16 cellular contexts compared by ENCODE assay signal in the genomic region with DNA sequence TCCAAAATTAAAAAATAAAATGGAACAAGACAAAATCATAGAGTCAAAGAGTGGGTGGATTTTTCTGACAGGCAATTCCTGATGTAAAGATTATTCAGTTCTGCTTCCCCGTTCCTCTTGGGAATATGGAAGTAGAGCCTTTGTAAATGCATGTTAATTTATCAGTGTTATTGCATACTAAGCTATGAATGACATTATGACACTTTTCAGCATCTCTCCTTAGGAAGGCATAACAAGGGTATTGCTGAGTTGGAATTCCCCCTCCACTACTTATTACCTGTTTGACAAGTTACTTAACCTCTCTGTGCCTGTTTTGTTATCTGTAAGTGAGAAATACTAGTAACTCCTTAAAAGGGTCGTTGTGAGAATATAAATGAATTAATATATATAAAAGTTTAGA.
DNase-seq lines count a peak whose midpoint lies in the region; ATAC-seq, FAIRE-seq and TF ChIP-seq lines count a peak whose summit lies in the region.
"Had no signal": no experiment of that assay in that cellular context is flagged by ENCODE, and none has a peak within 500 bp of the region (broad histone marks: within the 10 kb centered on the region; RNA-seq: fewer than 3 reads in every experiment).

No MANE protein-coding gene starts in this region.

- no peaks in the 10 kb centered on the region for H3K79me2 ChIP-seq in GM23338 (replicated peaks; ENCODE audit: insufficient read depth)

- H3K27ac ChIP-seq in GM23338 (ENCODE audit: low read depth) (peak overlapping the region; percentile 14; the same call in 1 of the 2 replicates), angular gyrus (ENCODE audit: low read depth, low read length) (peak overlapping the region; percentile 9), mesodermal cell (ENCODE audit: low read depth, low read length, severe bottlenecking) (peak overlapping the region; percentile 93), subcutaneous abdominal adipose tissue (ENCODE audit: low read depth, low read length) (peak overlapping the region; percentile 87), brain microvascular endothelial cell (no peak overlapping the region)
- H3K27ac ChIP-seq: C4-2B had no signal

- H3F3A ChIP-seq in GM23338 (replicated peaks; ENCODE audit: low read depth) = no peaks in the 10 kb centered on the region

- no peaks in the 10 kb centered on the region for H4K20me1 ChIP-seq in GM23338 (replicated peaks; ENCODE audit: insufficient read depth)

- H3K27ac Mint-ChIP-seq in GM23338 = 0 out of 2 replicates have a peak overlapping the region, but pooled peaks have one; percentile 29

- no peak for ATAC-seq in GM23338

- H3K9me3 ChIP-seq in mesodermal cell (ENCODE audit: control insufficient read depth, low read length) = no peaks in the 10 kb centered on the region
- no peaks in the 10 kb centered on the region for H3K9me3 ChIP-seq in subcutaneous abdominal adipose tissue (ENCODE audit: control insufficient read depth in 5 of 5, low read length in 5 of 5)

- H3K9me3 Mint-ChIP-seq in GM23338 = no peaks in the 10 kb centered on the region

- peaks cover 33% of the 10 kb centered on the region for H3K4me1 Mint-ChIP-seq in GM23338

- 71% methylated on average over 1 of the region's 2 CpGs; no CpG with 5 or more reads in 1 of the 2 experiments for WGBS in mesodermal cell (ENCODE audit: insufficient coverage in 2 of 2), 2 experiments

- H3K9ac ChIP-seq in subcutaneous abdominal adipose tissue (ENCODE audit: low read length in 5 of 5) = no peak overlapping the region

- H3K9me2 ChIP-seq in GM23338 (ENCODE audit: insufficient read depth) = no peaks in the 10 kb centered on the region

- in situ Hi-C loops in brain microvascular endothelial cell (cut with HindIII; ENCODE audit: low pct_ligation_motif_present, low sequenced_read_pairs) = loop anchor here (25.0 kb wide), 2 partner anchors 632 to 832 kb away; a partner anchor contains a TSS

- no peaks in the 10 kb centered on the region for H3K36me3 Mint-ChIP-seq in GM23338 (ENCODE audit: low read depth)

- H3K27me3 ChIP-seq in GM23338 (ENCODE audit: insufficient read depth) (no peaks in the 10 kb centered on the region), subcutaneous abdominal adipose tissue (ENCODE audit: control insufficient read depth in 5 of 5, insufficient read depth in 4 of 5, low read length in 5 of 5) (no peaks in the 10 kb centered on the region), brain microvascular endothelial cell (replicated peaks) (no peaks in the 10 kb centered on the region)

- no peak overlapping the region for H2AFZ ChIP-seq in GM23338

- H3K36me3 ChIP-seq in GM23338 (ENCODE audit: insufficient read depth) (no peaks in the 10 kb centered on the region), mesodermal cell (ENCODE audit: control insufficient read depth, insufficient read depth, low read length) (no peaks in the 10 kb centered on the region), subcutaneous abdominal adipose tissue (ENCODE audit: control insufficient read depth in 5 of 5, insufficient read depth in 5 of 5, low read length in 5 of 5) (no peaks in the 10 kb centered on the region), brain microvascular endothelial cell (replicated peaks) (no peaks in the 10 kb centered on the region)

- H3K4me2 ChIP-seq in GM23338 = peak overlapping the region; percentile 42; the same call in 1 of the 2 replicates

- no peak overlapping the region for H3K4me3 ChIP-seq in GM23338
- H3K4me3 ChIP-seq in mesodermal cell (ENCODE audit: extremely low read depth, insufficient read depth, low read length, poor library complexity, severe bottlenecking) = no peak overlapping the region
- no peak overlapping the region for H3K4me3 ChIP-seq in subcutaneous abdominal adipose tissue (ENCODE audit: low read depth in 1 of 5, low read length in 5 of 5)
- no peak overlapping the region for H3K4me3 ChIP-seq in brain microvascular endothelial cell (ENCODE audit: low read depth, low read length)

- peaks cover 39% of the 10 kb centered on the region for H3K4me1 ChIP-seq in GM23338 (ENCODE audit: insufficient read depth)
- H3K4me1 ChIP-seq in mesodermal cell (ENCODE audit: control insufficient read depth, insufficient read depth, low read length, poor library complexity, severe bottlenecking) = peaks cover 20% of the 10 kb centered on the region
- peaks cover 0 to 18% (median 12%) of the 10 kb centered on the region in 5 donors for H3K4me1 ChIP-seq in subcutaneous abdominal adipose tissue (ENCODE audit: control insufficient read depth in 5 of 5, insufficient read depth in 5 of 5, low read length in 5 of 5)

- H3K27me3 Mint-ChIP-seq in GM23338 (ENCODE audit: insufficient read depth, low read depth, poor library complexity) = peaks cover 3% of the 10 kb centered on the region

- DNase-seq in GM23338 (ENCODE audit: low spot score) (no peak), RCC 7860 (ENCODE audit: low spot score) (no peak), kidney glomerular epithelial cell (lab: John Stamatoyannopoulos, UW) (no peak), brain microvascular endothelial cell (no peak), NCI-H510A treated with DMSO at 0.1 percent for 48 hours (lab: John Stamatoyannopoulos, UW) (no peak)
- DNase-seq: COR-L47, DMS153, KG1, NCI-H1436, NCI-H2029, NCI-H2171 treated with DMSO at 0.1 percent for 48 hours, NCI-H774 had no signal

- FAIRE-seq in RCC 7860 (lab: Jason Lieb, UNC) = no peak

- TF ChIP-seq CTCF in GM23338 (conservative IDR thresholded peaks at IDR 0.05; ENCODE audit: low read depth in 2 of 2) = no peak
- no peak for TF ChIP-seq CTCF in brain microvascular endothelial cell (IDR thresholded peaks at IDR 0.05; ENCODE audit: low read depth, low read length, missing control alignments)

- H3K4me3 Mint-ChIP-seq in GM23338 = no peak overlapping the region

TF ChIP-seq in GM23338, 12 proteins besides CTCF, POLR2A, EP300 and RAD21 (continues in another document):
- TF ChIP-seq, protein P1, sequence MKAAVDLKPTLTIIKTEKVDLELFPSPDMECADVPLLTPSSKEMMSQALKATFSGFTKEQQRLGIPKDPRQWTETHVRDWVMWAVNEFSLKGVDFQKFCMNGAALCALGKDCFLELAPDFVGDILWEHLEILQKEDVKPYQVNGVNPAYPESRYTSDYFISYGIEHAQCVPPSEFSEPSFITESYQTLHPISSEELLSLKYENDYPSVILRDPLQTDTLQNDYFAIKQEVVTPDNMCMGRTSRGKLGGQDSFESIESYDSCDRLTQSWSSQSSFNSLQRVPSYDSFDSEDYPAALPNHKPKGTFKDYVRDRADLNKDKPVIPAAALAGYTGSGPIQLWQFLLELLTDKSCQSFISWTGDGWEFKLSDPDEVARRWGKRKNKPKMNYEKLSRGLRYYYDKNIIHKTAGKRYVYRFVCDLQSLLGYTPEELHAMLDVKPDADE (IDR thresholded peaks at IDR 0.05) = no peak
- TF ChIP-seq JUNB (IDR thresholded peaks at IDR 0.05; ENCODE audit: unreplicated experiment) = no peak
- no peak for TF ChIP-seq STAT1 (IDR thresholded peaks at IDR 0.05; ENCODE audit: unreplicated experiment)
- TF ChIP-seq POLR2AphosphoS5 (IDR thresholded peaks at IDR 0.05; ENCODE audit: low read depth) = no peak
